32 cellular contexts compared by ENCODE assay signal in genomic region chr12:59194794-59195193, GRCh38.
DNase-seq lines count a peak whose midpoint lies in the region; ATAC-seq and TF ChIP-seq lines count a peak whose summit lies in the region.
"Had no signal": no experiment of that assay in that cellular context is flagged by ENCODE, and none has a peak within 500 bp of the region (broad histone marks: within the 10 kb centered on the region; RNA-seq: fewer than 3 reads in every experiment).

No MANE protein-coding gene starts in this region.

- no peak overlapping the region for H2AK5ac ChIP-seq in neuronal stem cell (ENCODE audit: low read depth, low read length)

- peak; percentile 25; the same call in 1 of the 2 replicates for TF ChIP-seq CTCF in Loucy (conservative IDR thresholded peaks at IDR 0.05; ENCODE audit: low read length)
- TF ChIP-seq CTCF in WERI-Rb-1 (IDR thresholded peaks at IDR 0.05; ENCODE audit: low read depth, low read length) = peak; percentile 58

- no peaks in the 10 kb centered on the region for H3K79me2 ChIP-seq in Loucy (ENCODE audit: insufficient read depth, low read length)
- H3K79me2 ChIP-seq: hepatocyte had no signal

- H3K9ac ChIP-seq in Loucy (ENCODE audit: low read depth, low read length, poor library complexity, severe bottlenecking) (no peak overlapping the region), neuronal stem cell (ENCODE audit: low read depth, low read length, poor library complexity) (no peak overlapping the region)

- H3K27me3 ChIP-seq in Loucy (ENCODE audit: insufficient read depth, low read length, poor library complexity, severe bottlenecking) = no peaks in the 10 kb centered on the region
- peaks cover 10% of the 10 kb centered on the region for H3K27me3 ChIP-seq in WERI-Rb-1 (ENCODE audit: insufficient read depth, low read depth, severe bottlenecking)
- H3K27me3 ChIP-seq in neuronal stem cell (ENCODE audit: control insufficient read depth in 3 of 3, insufficient read depth in 3 of 3, low read depth in 1 of 3, low read length in 3 of 3) = no peaks in the 10 kb centered on the region
- H3K27me3 ChIP-seq: ascending aorta, cardiac muscle cell, colonic mucosa, hepatocyte, ovary had no signal

- WGBS in neuronal stem cell (ENCODE audit: extremely low coverage in 2 of 2, insufficient read length in 2 of 2, insufficient replicate concordance in 1 of 2), 2 donors = no CpG with 5 or more reads among the region's 2 CpGs

- H3K9me3 ChIP-seq in Loucy (ENCODE audit: insufficient read depth, low read depth, low read length) = no peaks in the 10 kb centered on the region
- no peaks in the 10 kb centered on the region for H3K9me3 ChIP-seq in WERI-Rb-1 (ENCODE audit: severe bottlenecking)
- no peaks in the 10 kb centered on the region for H3K9me3 ChIP-seq in neuronal stem cell (replicated peaks in 1 of 2; ENCODE audit: control insufficient read depth in 2 of 2, insufficient read depth in 1 of 2, low read depth in 1 of 2, low read length in 2 of 2)
- H3K9me3 ChIP-seq: ascending aorta, colonic mucosa, ovary had no signal

- no peaks in the 10 kb centered on the region for H3K36me3 ChIP-seq in Loucy (ENCODE audit: insufficient read depth, low read length)
- no peaks in the 10 kb centered on the region for H3K36me3 ChIP-seq in WERI-Rb-1
- peaks cover 0 to 2% of the 10 kb centered on the region in 2 donors for H3K36me3 ChIP-seq in neuronal stem cell (replicated peaks in 1 of 2; ENCODE audit: control insufficient read depth in 2 of 2, insufficient read depth in 2 of 2, low read length in 2 of 2)
- H3K36me3 ChIP-seq: ascending aorta, cardiac muscle cell, colonic mucosa, ovary had no signal

- H3F3A ChIP-seq in Loucy (ENCODE audit: low read depth) = no peaks in the 10 kb centered on the region

- peak overlapping the region; percentile 8 for H3K18ac ChIP-seq in neuronal stem cell (ENCODE audit: low read length)

- H4K91ac ChIP-seq in neuronal stem cell (ENCODE audit: low read depth, low read length, poor library complexity) = no peak overlapping the region

- no peaks in the 10 kb centered on the region for H3K79me1 ChIP-seq in neuronal stem cell (ENCODE audit: low read depth, low read length)

- H2AFZ ChIP-seq in Loucy (ENCODE audit: low read length) = no peak overlapping the region
- no peak overlapping the region for H2AFZ ChIP-seq in neuronal stem cell (ENCODE audit: low read length)
- H2AFZ ChIP-seq: hepatocyte had no signal

- H3K4me2 ChIP-seq in Loucy (ENCODE audit: low read depth, low read length, poor library complexity, severe bottlenecking) (no peak overlapping the region), neuronal stem cell (ENCODE audit: insufficient read depth, low read length, poor library complexity, severe bottlenecking) (no peak overlapping the region)
- H3K4me2 ChIP-seq: hepatocyte had no signal

- H3K4me1 ChIP-seq in Loucy (ENCODE audit: insufficient read depth, low read length, poor library complexity, severe bottlenecking) (no peaks in the 10 kb centered on the region), neuronal stem cell (ENCODE audit: control insufficient read depth in 2 of 2, insufficient read depth in 1 of 2, low read depth in 1 of 2, low read length in 2 of 2) (no peaks in the 10 kb centered on the region)
- H3K4me1 ChIP-seq: ascending aorta, colonic mucosa had no signal

- H4K8ac ChIP-seq in neuronal stem cell (ENCODE audit: low read depth, low read length) = no peak overlapping the region

- no peak overlapping the region for H2BK120ac ChIP-seq in neuronal stem cell (ENCODE audit: low read depth, low read length)

- peak; percentile 12 for DNase-seq in DMS53 (lab: John Stamatoyannopoulos, UW)
- DNase-seq in DMS53 treated with DMSO at 0.1 percent for 48 hours (lab: John Stamatoyannopoulos, UW; ENCODE audit: unreplicated experiment) = no peak
- DNase-seq in WERI-Rb-1 = peak; percentile 29
- no peak for DNase-seq in neuronal stem cell (ENCODE audit: low spot score)
- DNase-seq in NCI-H1417 treated with DMSO at 0.1 percent for 48 hours (lab: John Stamatoyannopoulos, UW) = no peak
- no peak for DNase-seq in stimulated activated naive CD8-positive, alpha-beta T cell treated with anti-CD3 and anti-CD28 coated beads, Interleukin-15, Interleukin-2, amounts not matched to agents 100 U/mL and 50 U/mL, for 24 hours
- DNase-seq: 8988T; activated CD8-positive, alpha-beta memory T cell treated with anti-CD3 and anti-CD28 coated beads, Interleukin-2, amount 10 ng/mL, durations not matched to agents 7 days and 5 days; activated gamma-delta T cell; activated T-cell treated with anti-CD3 and anti-CD28 coated beads, Interleukin-2, amount 50 U/mL, for 4 hours; C1 segment of cervical spinal cord; colonic mucosa; DND-41; effector CD4-positive, alpha-beta T cell; H7; immature natural killer cell; left colon; mammary epithelial cell; NCI-H1694 treated with DMSO at 0.1 percent for 48 hours; NCI-H524; ovary; SIG-M5; substantia nigra; T1000; trophoblast cell had no signal

- H3K23ac ChIP-seq in neuronal stem cell (ENCODE audit: low read depth, low read length, poor library complexity) = no peak overlapping the region

- no peaks in the 10 kb centered on the region for H4K20me1 ChIP-seq in Loucy (ENCODE audit: insufficient read depth, low read length, poor library complexity, severe bottlenecking)

- no peak for ATAC-seq in stimulated activated naive CD8-positive, alpha-beta T cell treated with anti-CD3 and anti-CD28 coated beads, Interleukin-15, Interleukin-2, amounts not matched to agents 100 U/mL and 50 U/mL, for 24 hours
- no peak for ATAC-seq in activated CD4-positive, CD25-positive, alpha-beta regulatory T cell treated with anti-CD3 and anti-CD28 coated beads, Interleukin-2, amount 50 U/mL, for 24 hours
- ATAC-seq: activated CD8-positive, alpha-beta memory T cell treated with anti-CD3 and anti-CD28 coated beads, Interleukin-2, amount 10 ng/mL, durations not matched to agents 7 days and 5 days; activated T-cell treated with anti-CD3 and anti-CD28 coated beads, Interleukin-2, amount 50 U/mL, for 4 hours; left colon; stimulated activated memory B cell treated with anti-CD40 and anti-IgM and Interleukin-4, amounts not matched to agents 10 μg/mL and 1 μg/mL and 100 μg/mL, for 72 hours had no signal

- no peaks in the 10 kb centered on the region for H3K9me2 ChIP-seq in Loucy (replicated peaks; ENCODE audit: low read depth, low read length)

- no peak overlapping the region for H3K14ac ChIP-seq in neuronal stem cell (ENCODE audit: low read length)

- no peak overlapping the region for H2BK15ac ChIP-seq in neuronal stem cell (ENCODE audit: low read length)

- H2BK12ac ChIP-seq in neuronal stem cell (ENCODE audit: low read length) = no peak overlapping the region

- no peak overlapping the region for H3K4ac ChIP-seq in neuronal stem cell (ENCODE audit: low read length)

- H2BK5ac ChIP-seq in neuronal stem cell (ENCODE audit: low read length) = no peak overlapping the region

- H3K27ac ChIP-seq in WERI-Rb-1 (no peak overlapping the region), neuronal stem cell (replicated peaks; ENCODE audit: low read length) (no peak overlapping the region)
- H3K27ac ChIP-seq: ascending aorta, cardiac muscle cell, colonic mucosa, hepatocyte, HL-60, ovary had no signal

- H3K4me3 ChIP-seq in Loucy (ENCODE audit: low read length, poor library complexity, severe bottlenecking) (no peak overlapping the region), WERI-Rb-1 (ENCODE audit: low read depth, low read length) (no peak overlapping the region), neuronal stem cell (ENCODE audit: low read length in 2 of 2) (no peak overlapping the region)
- H3K4me3 ChIP-seq: ascending aorta, cardiac muscle cell, colonic mucosa, hepatocyte, ovary had no signal

Comparison
In these comparisons a context has a peak if more than half of its experiments do, and no peak if none do; other contexts are left out.
1. DNase-seq: peak in DMS53 (single experiment) and WERI-Rb-1 (single experiment); none in DMS53 treated with DMSO at 0.1 percent for 48 hours (single experiment), neuronal stem cell (single experiment), NCI-H1417 treated with DMSO at 0.1 percent for 48 hours (single experiment) and stimulated activated naive CD8-positive, alpha-beta T cell treated with anti-CD3 and anti-CD28 coated beads, Interleukin-15, Interleukin-2, amounts not matched to agents 100 U/mL and 50 U/mL, for 24 hours (single experiment).